ENCODE assay signal across 15 cellular contexts in the genomic region with DNA sequence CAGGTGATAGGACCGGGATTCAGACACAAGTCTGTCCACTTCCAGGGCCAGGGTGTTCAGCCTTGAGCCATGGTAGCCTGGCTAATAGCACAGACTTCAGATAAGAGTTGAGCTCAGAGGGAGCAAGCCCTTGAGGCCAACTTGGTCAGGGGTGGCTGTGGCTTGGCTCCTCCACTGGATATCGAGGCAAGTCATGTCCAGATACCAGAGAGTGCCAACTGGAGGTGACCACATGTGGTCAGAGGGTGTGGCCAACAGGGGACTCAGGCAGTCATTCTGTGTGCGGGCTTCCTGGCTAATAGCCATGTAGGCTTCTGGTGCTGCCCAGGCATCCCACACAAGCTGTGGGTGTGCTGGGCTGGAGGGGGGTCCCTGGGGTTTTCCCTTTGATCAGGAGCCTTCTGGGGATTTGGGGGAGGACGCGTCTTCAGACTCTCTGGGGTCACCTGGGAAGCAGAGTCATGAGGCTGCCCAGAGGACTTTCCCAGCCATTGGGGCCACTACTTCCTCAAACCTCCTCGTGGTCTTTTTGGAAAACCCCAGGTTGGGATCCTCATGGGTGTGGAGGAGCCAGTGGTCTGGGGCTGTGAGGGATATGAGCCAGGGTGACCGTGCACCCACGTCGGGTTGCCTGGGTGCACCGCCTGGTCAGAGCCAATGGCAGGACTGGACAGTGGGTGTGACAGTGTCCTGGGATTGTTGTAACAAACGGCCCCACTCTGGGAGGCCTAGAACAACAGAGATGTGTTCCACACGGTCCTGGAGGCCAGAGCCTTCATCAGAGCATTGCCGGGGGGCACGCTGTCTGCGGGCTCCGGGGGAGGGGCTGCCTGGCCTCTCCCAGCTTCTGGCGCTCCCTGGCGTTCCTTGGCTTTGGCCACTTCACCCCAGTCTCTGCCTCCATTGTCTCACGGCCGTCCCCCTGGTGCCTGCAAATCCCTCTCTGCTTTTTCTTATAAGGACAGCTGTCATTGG.
"Had no signal": no experiment of that assay in that cellular context is flagged by ENCODE, and none has a peak within 500 bp of the region (broad histone marks: within the 10 kb centered on the region; RNA-seq: fewer than 3 reads in every experiment).

No MANE protein-coding gene starts in this region.

- H3K4me3 ChIP-seq: upper lobe of left lung had no signal

- H3K9me3 Mint-ChIP-seq: activated CD4-positive, alpha-beta memory T cell treated with anti-CD3 and anti-CD28 coated beads, Interleukin-2, amount 10 ng/mL, durations not matched to agents 7 days and 5 days; mesothelial cell of epicardium; natural killer cell; T-helper 2 cell treated with Interferon-gamma antibody and Interleukin-4, amounts not matched to agents 5 μg/mL and 100 μg/mL, for 36 hours had no signal

- H3K27me3 ChIP-seq: upper lobe of left lung had no signal

- H3K9me3 ChIP-seq: upper lobe of left lung had no signal

- H3K27ac Mint-ChIP-seq: activated CD4-positive, alpha-beta memory T cell treated with anti-CD3 and anti-CD28 coated beads, Interleukin-2, amount 10 ng/mL, durations not matched to agents 7 days and 5 days; mesothelial cell of epicardium; natural killer cell; progenitor cell of endocrine pancreas; stimulated activated effector memory CD8-positive, alpha-beta T cell treated with anti-CD3 and anti-CD28 coated beads, Interleukin-12 subunit alpha, Interleukin-12 subunit beta, amount 100 ng/mL, for 72 hours; T-helper 2 cell treated with Interferon-gamma antibody and Interleukin-4, amounts not matched to agents 5 μg/mL and 100 μg/mL, for 36 hours had no signal

- H3K36me3 Mint-ChIP-seq: mesothelial cell of epicardium; natural killer cell; stimulated activated effector memory CD8-positive, alpha-beta T cell treated with anti-CD3 and anti-CD28 coated beads, Interleukin-12 subunit alpha, Interleukin-12 subunit beta, amount 100 ng/mL, for 72 hours had no signal

- H3K4me1 Mint-ChIP-seq: activated CD4-positive, alpha-beta memory T cell treated with anti-CD3 and anti-CD28 coated beads, Interleukin-2, amount 10 ng/mL, durations not matched to agents 7 days and 5 days had no signal

- ATAC-seq: natural killer cell; right cardiac atrium; stimulated activated effector memory CD8-positive, alpha-beta T cell treated with anti-CD3 and anti-CD28 coated beads, Interleukin-12 subunit alpha, Interleukin-12 subunit beta, amount 100 ng/mL, for 72 hours had no signal

- H3K4me3 Mint-ChIP-seq: activated CD4-positive, alpha-beta memory T cell treated with anti-CD3 and anti-CD28 coated beads, Interleukin-2, amount 10 ng/mL, durations not matched to agents 7 days and 5 days; mesothelial cell of epicardium; natural killer cell; stimulated activated effector memory CD8-positive, alpha-beta T cell treated with anti-CD3 and anti-CD28 coated beads, Interleukin-12 subunit alpha, Interleukin-12 subunit beta, amount 100 ng/mL, for 72 hours; T-helper 2 cell treated with Interferon-gamma antibody and Interleukin-4, amounts not matched to agents 5 μg/mL and 100 μg/mL, for 36 hours had no signal

- H3K27ac ChIP-seq: upper lobe of left lung had no signal

- DNase-seq: activated CD4-positive, alpha-beta memory T cell treated with anti-CD3 and anti-CD28 coated beads, Interleukin-2, amount 10 ng/mL, durations not matched to agents 7 days and 5 days; activated naive CD4-positive, alpha-beta T cell treated with Interleukin-2 at 50 U/mL for 16 hours; caudate nucleus; cortex of kidney; effector memory CD4-positive, alpha-beta T cell; hippocampal formation; kidney glomerular epithelial cell; natural killer cell; nucleus accumbens; right cardiac atrium; upper lobe of left lung had no signal

- H3K36me3 ChIP-seq: upper lobe of left lung had no signal
